1 cellular context compared by ENCODE assay signal in genomic region chr9:126151031-126151670, GRCh38.
TF ChIP-seq lines count a peak whose summit lies in the region.

No MANE protein-coding gene starts in this region.

TF ChIP-seq in HepG2, 621 proteins besides CTCF, POLR2A, EP300 and RAD21 (continued from another document and continues in another):
- TF ChIP-seq HOMEZ (CRISPR knock-in tag; IDR thresholded peaks at IDR 0.05; ENCODE audit: low read depth) (peak; percentile 34; the same call in 1 of the 2 replicates), GPN1 (CRISPR knock-in tag; IDR thresholded peaks at IDR 0.05; ENCODE audit: borderline replicate concordance) (no peak), FOXC1 (CRISPR knock-in tag; IDR thresholded peaks at IDR 0.05; ENCODE audit: borderline replicate concordance) (no peak; the same call in 1 of the 2 replicates), RXRB (CRISPR knock-in tag; IDR thresholded peaks at IDR 0.05; ENCODE audit: borderline replicate concordance) (peak; percentile 64; the same call in 1 of the 2 replicates), ZNF383 (CRISPR knock-in tag; IDR thresholded peaks at IDR 0.05; ENCODE audit: borderline replicate concordance) (no peak), ETS1 (CRISPR knock-in tag; IDR thresholded peaks at IDR 0.05) (no peak), ARID2 (CRISPR knock-in tag; IDR thresholded peaks at IDR 0.05; ENCODE audit: borderline replicate concordance) (no peak), ZNF7 (CRISPR knock-in tag; IDR thresholded peaks at IDR 0.05) (no peak), TRAFD1 (CRISPR knock-in tag; IDR thresholded peaks at IDR 0.05; ENCODE audit: borderline replicate concordance) (no peak), SATB2 (CRISPR knock-in tag; IDR thresholded peaks at IDR 0.05) (no peak), NR2F6 (IDR thresholded peaks at IDR 0.05) (peak; percentile 76), NR2F6 (CRISPR knock-in tag; IDR thresholded peaks at IDR 0.05) (peak; percentile 83), PRDM15 (CRISPR knock-in tag; IDR thresholded peaks at IDR 0.05) (no peak), ZNF282 (IDR thresholded peaks at IDR 0.05; ENCODE audit: partially characterized antibody) (no peak), SUZ12 (IDR thresholded peaks at IDR 0.05; ENCODE audit: low read depth, low read length) (no peak), ZMAT3 (CRISPR knock-in tag; conservative IDR thresholded peaks at IDR 0.05) (no peak), ZNF18 (CRISPR knock-in tag; IDR thresholded peaks at IDR 0.05; ENCODE audit: insufficient replicate concordance) (no peak), ZNF180 (CRISPR knock-in tag; IDR thresholded peaks at IDR 0.05; ENCODE audit: borderline replicate concordance, low read depth) (no peak), MXI1 (IDR thresholded peaks at IDR 0.05; ENCODE audit: borderline replicate concordance, low read depth, low read length) (no peak), ZNF644 (CRISPR knock-in tag; IDR thresholded peaks at IDR 0.05; ENCODE audit: low read depth) (peak; percentile 64; the same call in 1 of the 2 replicates), KLF16 (CRISPR knock-in tag; IDR thresholded peaks at IDR 0.05) (no peak), MTF1 (CRISPR knock-in tag; IDR thresholded peaks at IDR 0.05) (no peak), TMF1 (CRISPR knock-in tag; IDR thresholded peaks at IDR 0.05; ENCODE audit: low read depth) (no peak), ZXDC (CRISPR knock-in tag; IDR thresholded peaks at IDR 0.05) (no peak), RFXANK (CRISPR knock-in tag; IDR thresholded peaks at IDR 0.05) (no peak), MYPOP (CRISPR knock-in tag; IDR thresholded peaks at IDR 0.05) (no peak), ATF7-NPFF (CRISPR knock-in tag; IDR thresholded peaks at IDR 0.05; ENCODE audit: low read depth) (no peak), RFX3 (CRISPR knock-in tag; IDR thresholded peaks at IDR 0.05) (no peak), ZNF597 (CRISPR knock-in tag; IDR thresholded peaks at IDR 0.05) (no peak), USF2 (IDR thresholded peaks at IDR 0.05; ENCODE audit: low read depth, low read length) (no peak), USF2 (CRISPR knock-in tag; IDR thresholded peaks at IDR 0.05; ENCODE audit: borderline replicate concordance) (no peak), STAT6 (CRISPR knock-in tag; IDR thresholded peaks at IDR 0.05; ENCODE audit: borderline replicate concordance) (no peak), ZNF503 (CRISPR knock-in tag; IDR thresholded peaks at IDR 0.05) (peak; percentile 62; the same call in 1 of the 2 replicates)
